Comparison of ENCODE assay signal across 18 cellular contexts in genomic region chr7:13992621-13992982, GRCh38. TPM values are rescaled to one million over a fixed set of nuclear protein-coding genes. Genes with fewer than 3 reads are reported as not detected.
DNase-seq lines count a peak whose midpoint lies in the region; ATAC-seq and TF ChIP-seq lines count a peak whose summit lies in the region.
"Had no signal": no experiment of that assay in that cellular context is flagged by ENCODE, and none has a peak within 500 bp of the region (broad histone marks: within the 10 kb centered on the region; RNA-seq: fewer than 3 reads in every experiment).

No MANE protein-coding gene starts in this region.

- H3K4me1 ChIP-seq in fibroblast of lung (ENCODE audit: control insufficient read depth, extremely low read depth, insufficient read depth, low read length) (no peaks in the 10 kb centered on the region), prostate gland (replicated peaks) (no peaks in the 10 kb centered on the region)

- H3K27ac Mint-ChIP-seq in HFFc6, result no peak overlapping the region
- H3K27ac Mint-ChIP-seq: activated CD8-positive, alpha-beta T cell treated with anti-CD3 and anti-CD28 coated beads for 36 hours; effector memory CD8-positive, alpha-beta T cell had no signal

- no peaks in the 10 kb centered on the region for H3K27me3 Mint-ChIP-seq in HFFc6 (ENCODE audit: insufficient read depth)
- H3K27me3 Mint-ChIP-seq: brain; effector memory CD8-positive, alpha-beta T cell had no signal

- H3K9me3 ChIP-seq in AG04450 (ENCODE audit: control insufficient read depth, insufficient read depth, low read length) (no peaks in the 10 kb centered on the region), fibroblast of lung (ENCODE audit: control insufficient read depth, insufficient read depth, low read depth, low read length) (no peaks in the 10 kb centered on the region), prostate gland (no peaks in the 10 kb centered on the region)
- H3K9me3 ChIP-seq: HAP-1, neutrophil had no signal

- intact Hi-C loops in prostate gland (cut with DNase I), result loop anchor here (5.0 kb wide), 1 partner anchor 250 kb away; no protein-coding TSS in a partner anchor

- peak overlapping the region; percentile 1 for H2AFZ ChIP-seq in fibroblast of lung (ENCODE audit: low read length)

- no peak overlapping the region for H3K9ac ChIP-seq in fibroblast of lung (ENCODE audit: insufficient read depth, low read length)

- peak overlapping the region; percentile 94 for H3K27ac ChIP-seq in AG04450 (ENCODE audit: low read depth, low read length)
- peak overlapping the region; percentile 86 for H3K27ac ChIP-seq in fibroblast of lung (ENCODE audit: insufficient read depth, low read length)
- H3K27ac ChIP-seq in prostate gland, result peak overlapping the region; percentile 61 to 77
- H3K27ac ChIP-seq: neutrophil had no signal

- TF ChIP-seq POLR2A in prostate gland (IDR thresholded peaks at IDR 0.05), result no peak

- TF ChIP-seq CTCF in AG04450 (IDR thresholded peaks at IDR 0.05; ENCODE audit: low read depth, low read length) (no peak), fibroblast of lung (conservative IDR thresholded peaks at IDR 0.05 in 1 of 2, IDR thresholded peaks at IDR 0.05 in 1 of 2; ENCODE audit: low read depth in 1 of 2, low read length in 2 of 2) (no peak), prostate gland (IDR thresholded peaks at IDR 0.05) (no peak), HFFc6 (IDR thresholded peaks at IDR 0.05) (no peak)

- H3K4me3 Mint-ChIP-seq in HFFc6, result no peak overlapping the region
- H3K4me3 Mint-ChIP-seq: activated CD8-positive, alpha-beta T cell treated with anti-CD3 and anti-CD28 coated beads for 36 hours; brain; effector memory CD8-positive, alpha-beta T cell had no signal

- H3K36me3 Mint-ChIP-seq in HFFc6 (ENCODE audit: low read depth), result no peaks in the 10 kb centered on the region
- H3K36me3 Mint-ChIP-seq: brain had no signal

- peaks cover 4% of the 10 kb centered on the region; the same call in 1 of the 2 replicates for H3K4me1 Mint-ChIP-seq in HFFc6 (ENCODE audit: low read depth)
- H3K4me1 Mint-ChIP-seq: brain had no signal

- H3K4me2 ChIP-seq in fibroblast of lung (ENCODE audit: extremely low read depth, insufficient read depth, low read length), result peak overlapping the region; percentile 85

- ATAC-seq in HG02852 (IDR thresholded peaks at IDR 0.05; ENCODE audit: unreplicated experiment), result no peak
- ATAC-seq: activated CD8-positive, alpha-beta T cell treated with anti-CD3 and anti-CD28 coated beads for 36 hours; effector memory CD8-positive, alpha-beta T cell; left lobe of liver had no signal

- H3K79me2 ChIP-seq in fibroblast of lung (ENCODE audit: control insufficient read depth, insufficient read depth, low read length), result peaks cover 3% of the 10 kb centered on the region

- CTCF ChIA-PET in AG04450 (lab: Charles Lee), result interaction anchor here (0.5 to 2.3 kb wide), 4 partner anchors 465 to 1022 kb away, joined by 3 to 11 read pairs (median 4); no protein-coding TSS in a partner anchor

- H3K4me3 ChIP-seq in AG04450 (ENCODE audit: low read depth, low read length) (peak overlapping the region; percentile 57; the same call in 1 of the 2 replicates), fibroblast of lung (replicated peaks in 1 of 4; ENCODE audit: control extremely low read depth in 1 of 4, insufficient read depth in 1 of 4, low read depth in 3 of 4, low read length in 4 of 4) (peak overlapping the region in 2 of 4 experiments; percentile 66 to 86), prostate gland (no peak overlapping the region)
- H3K4me3 ChIP-seq: HAP-1 had no signal

- POLR2A ChIA-PET in AG04450 (lab: Yijun Ruan, JAX), result interaction anchor here (0.7 kb wide), 1 partner anchor 36 kb away, joined by 3 read pairs; no protein-coding TSS in a partner anchor

- no peaks in the 10 kb centered on the region for H4K20me1 ChIP-seq in fibroblast of lung (ENCODE audit: control insufficient read depth, extremely low read depth, insufficient read depth, low read length)

- DNase-seq in AG04450 (ENCODE audit: low read depth, low spot score) (no peak), NCI-H446 treated with DMSO at 0.1 percent for 48 hours (lab: John Stamatoyannopoulos, UW) (peak; percentile 48), fibroblast of lung (ENCODE audit: low read depth in 2 of 2) (no peak), prostate gland (ENCODE audit: low spot score) (no peak), NCI-H2029 treated with DMSO at 0.1 percent for 48 hours (lab: John Stamatoyannopoulos, UW) (no peak), T-helper 1 cell (no peak), HFFc6 (no peak)
- DNase-seq: activated CD8-positive, alpha-beta T cell treated with anti-CD3 and anti-CD28 coated beads for 36 hours; effector memory CD8-positive, alpha-beta T cell; glutamatergic neuron; NCI-H187 treated with DMSO at 0.1 percent for 48 hours; NCI-H82; stimulated activated CD4-positive, alpha-beta T cell treated with anti-CD3 and anti-CD28 coated beads, Interleukin-15, amount 100 ng/mL, for 24 hours had no signal

- H3K9me3 Mint-ChIP-seq in HFFc6, result no peaks in the 10 kb centered on the region
- H3K9me3 Mint-ChIP-seq: activated CD8-positive, alpha-beta T cell treated with anti-CD3 and anti-CD28 coated beads for 36 hours; brain; effector memory CD8-positive, alpha-beta T cell had no signal

- H3K27me3 ChIP-seq in AG04450 (ENCODE audit: control insufficient read depth, insufficient read depth, low read length) (no peaks in the 10 kb centered on the region), fibroblast of lung (ENCODE audit: control insufficient read depth, insufficient read depth, low read length) (no peaks in the 10 kb centered on the region), prostate gland (replicated peaks; ENCODE audit: insufficient read depth) (no peaks in the 10 kb centered on the region)

- H3K36me3 ChIP-seq in fibroblast of lung (ENCODE audit: control insufficient read depth, insufficient read depth, low read length) (no peaks in the 10 kb centered on the region), prostate gland (no peaks in the 10 kb centered on the region)
- H3K36me3 ChIP-seq: HAP-1, neutrophil had no signal

- WGBS in prostate gland, result 25% methylated on average over 1 of the region's 1 CpG

RNA-seq across cellular contexts. Expression of gene ETV1, which starts 3.1 kb away (rescaled TPM):
- polyA plus RNA-seq in AG04450 (2011; rRNA removed) (14.9 and 16.9 TPM in 2 replicates), fibroblast of lung (13.3 and 75.5 TPM in 2 replicates)
- polyA minus RNA-seq in AG04450 (2011; rRNA and poly(A)+ RNA removed), result 19.7 and 22.6 TPM in 2 replicates
- total RNA-seq in fibroblast of lung (12.8 and 26.4 TPM in 2 replicates), prostate gland (1 to 10 TPM; 6.1 to 9.2 TPM)
- 7.7 and 34.4 TPM in 2 replicates for polyA plus RNA-seq in fibroblast of lung (2012)
- polyA minus RNA-seq in fibroblast of lung (ENCODE audit: low replicate concordance), result 2.6 and 81.5 TPM in 2 replicates
- total RNA-seq in HFFc6 (2021; fragmentation: NEBNext Ultra II Directional; extraction: Animal tissue kit (Norgen Biotek cat#: 25700)), result 10 to 100 TPM; 13.4 to 25.7 (median 23.6) TPM
